ENCODE assay signal across 1 cellular context in genomic region chr20:36541227-36542018, GRCh38.
TF ChIP-seq lines count a peak whose summit lies in the region.

Gene MYL9, plus strand, starts transcription at chr20:36541519. Its CDS starts 3,366 bp downstream, at chr20:36544885.

TF ChIP-seq in K562, 482 proteins besides CTCF, POLR2A, EP300 and RAD21 (continued from another document):
- TF ChIP-seq POLR3A (IDR thresholded peaks at IDR 0.05; ENCODE audit: borderline replicate concordance, extremely low read depth, insufficient read depth, insufficient read length): no peak
- TF ChIP-seq NFE2 (IDR thresholded peaks at IDR 0.05; ENCODE audit: low read depth): no peak
- no peak for TF ChIP-seq MCM2 (IDR thresholded peaks at IDR 0.05; ENCODE audit: low read depth)
- peak; percentile 96 for TF ChIP-seq VEZF1 (CRISPR knock-in tag; IDR thresholded peaks at IDR 0.05)
- TF ChIP-seq FOXP1 (CRISPR knock-in tag; IDR thresholded peaks at IDR 0.05): no peak
- TF ChIP-seq WHSC1 (IDR thresholded peaks at IDR 0.05; ENCODE audit: low read length): no peak
- no peak for TF ChIP-seq ZNF165 (CRISPR knock-in tag; IDR thresholded peaks at IDR 0.05; ENCODE audit: borderline replicate concordance)
- TF ChIP-seq EGR1 (conservative IDR thresholded peaks at IDR 0.05): peak; percentile 58; the same call in 1 of the 2 replicates
- peak; percentile 39 to 42; a peak in 1 of 4 replicates for TF ChIP-seq MAZ (CRISPR knock-in tag; conservative IDR thresholded peaks at IDR 0.05 in 1 of 2, IDR thresholded peaks at IDR 0.05 in 1 of 2)
- TF ChIP-seq TEAD1 (CRISPR knock-in tag; IDR thresholded peaks at IDR 0.05): 0 out of 4 replicates have a peak, but pooled peaks of 1 of the 2 experiments have one; percentile 20
- TF ChIP-seq NCOA6 (IDR thresholded peaks at IDR 0.05): peak; percentile 87
- peak; percentile 42; the same call in 1 of the 2 replicates for TF ChIP-seq PHF8 (IDR thresholded peaks at IDR 0.05; ENCODE audit: borderline replicate concordance, low read length)
- TF ChIP-seq SAP30 (IDR thresholded peaks at IDR 0.05; ENCODE audit: borderline replicate concordance, insufficient read depth, low read depth, low read length, poor library complexity, severe bottlenecking): no peak
- TF ChIP-seq ZNF57 (CRISPR knock-in tag; IDR thresholded peaks at IDR 0.05): no peak
- 0 out of 2 replicates have a peak, but pooled peaks have one; percentile 3 for TF ChIP-seq SMC3 (conservative IDR thresholded peaks at IDR 0.05; ENCODE audit: insufficient read depth, low read depth, low read length)
- TF ChIP-seq FOXJ2 (tag; IDR thresholded peaks at IDR 0.05): no peak
- TF ChIP-seq SETDB1 (IDR thresholded peaks at IDR 0.05; ENCODE audit: low read length): no peak
- TF ChIP-seq NRF1 (conservative IDR thresholded peaks at IDR 0.05 in 1 of 2, IDR thresholded peaks at IDR 0.05 in 1 of 2): peak; percentile 68 to 76
- TF ChIP-seq RBFOX2 (IDR thresholded peaks at IDR 0.05; ENCODE audit: low read depth, low read length): peak; percentile 56
- TF ChIP-seq ZNF766 (CRISPR knock-in tag; conservative IDR thresholded peaks at IDR 0.05): no peak
- no peak for TF ChIP-seq SP2 (IDR thresholded peaks at IDR 0.05; ENCODE audit: extremely low read depth, low read depth, low read length, poor library complexity, severe bottlenecking)
- TF ChIP-seq SMAD3 (CRISPR knock-in tag; conservative IDR thresholded peaks at IDR 0.05): no peak
- TF ChIP-seq HDAC2 (IDR thresholded peaks at IDR 0.05): no peak
- TF ChIP-seq NFIC (IDR thresholded peaks at IDR 0.05): peak; percentile 65
- TF ChIP-seq BMI1 (IDR thresholded peaks at IDR 0.05; ENCODE audit: low read length): no peak
- peak; percentile 3 for TF ChIP-seq PRDM10 (IDR thresholded peaks at IDR 0.05; ENCODE audit: partially characterized antibody)
- no peak for TF ChIP-seq ZBTB33 (CRISPR knock-in tag; IDR thresholded peaks at IDR 0.05)
